Comparison of ENCODE assay signal across 28 cellular contexts in genomic region chr18:26046419-26047077, GRCh38.
"Had no signal": no experiment of that assay in that cellular context is flagged by ENCODE, and none has a peak within 500 bp of the region (broad histone marks: within the 10 kb centered on the region; RNA-seq: fewer than 3 reads in every experiment).

No MANE protein-coding gene starts in this region.

- DNase-seq: activated CD4-positive, alpha-beta T cell treated with anti-CD3 and anti-CD28 coated beads for 4 hours; activated CD4-positive, alpha-beta T cell treated with anti-CD3 and anti-CD28 coated beads, Interleukin-2, amount 50 U/mL, for 48 hours; activated CD8-positive, alpha-beta memory T cell treated with anti-CD3 and anti-CD28 coated beads for 24 hours; activated effector memory CD4-positive, alpha-beta T cell treated with Interleukin-2 at 50 U/mL for 16 hours; activated naive CD4-positive, alpha-beta T cell treated with Interleukin-2 at 50 U/mL for 16 hours; cerebellar nuclear complex; dorsolateral prefrontal cortex; effector memory CD8-positive, alpha-beta T cell; erythroblast; gastrocnemius medialis; glutamatergic neuron; left ventricle myocardium inferior; mesendoderm; nephron progenitor cell; sigmoid colon; small intestine; stimulated activated CD4-positive, alpha-beta T cell treated with anti-CD3 and anti-CD28 coated beads, Interleukin-1b, Interleukin-23, amount 100 ng/mL, for 48 hours; stimulated activated CD4-positive, alpha-beta T cell treated with anti-CD3 and anti-CD28 coated beads, Interleukin-4, amount 100 ng/mL, for 4 hours; stimulated activated CD8-positive, alpha-beta memory T cell treated with anti-CD3 and anti-CD28 coated beads, Interleukin-4, amount 100 ng/mL, for 48 hours; stimulated activated naive CD8-positive, alpha-beta T cell treated with anti-CD3 and anti-CD28 coated beads, Interleukin-15, amount 100 ng/mL, for 72 hours; T-helper 9 cell; thyroid gland; upper lobe of left lung had no signal

- H3K4me1 Mint-ChIP-seq: brain; nephron progenitor cell; stimulated activated naive CD8-positive, alpha-beta T cell treated with anti-CD3 and anti-CD28 coated beads, Interleukin-15, amount 100 ng/mL, for 72 hours had no signal

- H3K27ac Mint-ChIP-seq: activated naive CD8-positive, alpha-beta T cell; brain; effector memory CD8-positive, alpha-beta T cell; nephron progenitor cell; stimulated activated memory B cell treated with anti-CD40 and anti-IgM and Interleukin-4, amounts not matched to agents 10 μg/mL and 1 μg/mL and 100 μg/mL, for 72 hours; stimulated activated naive CD8-positive, alpha-beta T cell treated with anti-CD3 and anti-CD28 coated beads, Interleukin-15, amount 100 ng/mL, for 72 hours had no signal

- FAIRE-seq: islet of Langerhans, small intestine, TTC549 had no signal

- ATAC-seq: effector memory CD8-positive, alpha-beta T cell; gastrocnemius medialis; stimulated activated memory B cell treated with anti-CD40 and anti-IgM and Interleukin-4, amounts not matched to agents 10 μg/mL and 1 μg/mL and 100 μg/mL, for 72 hours; stimulated activated naive CD8-positive, alpha-beta T cell treated with anti-CD3 and anti-CD28 coated beads, Interleukin-15, amount 100 ng/mL, for 72 hours had no signal

- H3K27me3 Mint-ChIP-seq: activated naive CD8-positive, alpha-beta T cell; brain; effector memory CD8-positive, alpha-beta T cell; stimulated activated memory B cell treated with anti-CD40 and anti-IgM and Interleukin-4, amounts not matched to agents 10 μg/mL and 1 μg/mL and 100 μg/mL, for 72 hours; stimulated activated naive CD8-positive, alpha-beta T cell treated with anti-CD3 and anti-CD28 coated beads, Interleukin-15, amount 100 ng/mL, for 72 hours had no signal

- H3K4me3 Mint-ChIP-seq: activated naive CD8-positive, alpha-beta T cell; brain; effector memory CD8-positive, alpha-beta T cell; nephron progenitor cell; stimulated activated memory B cell treated with anti-CD40 and anti-IgM and Interleukin-4, amounts not matched to agents 10 μg/mL and 1 μg/mL and 100 μg/mL, for 72 hours; stimulated activated naive CD8-positive, alpha-beta T cell treated with anti-CD3 and anti-CD28 coated beads, Interleukin-15, amount 100 ng/mL, for 72 hours had no signal

- H3K9me3 Mint-ChIP-seq: effector memory CD8-positive, alpha-beta T cell; nephron progenitor cell; stimulated activated naive CD8-positive, alpha-beta T cell treated with anti-CD3 and anti-CD28 coated beads, Interleukin-15, amount 100 ng/mL, for 72 hours had no signal
